11 cellular contexts compared by ENCODE assay signal in genomic region chr1:15441247-15441646, GRCh38. TPM values are rescaled to one million over a fixed set of nuclear protein-coding genes. Genes with fewer than 3 reads are reported as not detected.
"Had no signal": no experiment of that assay in that cellular context is flagged by ENCODE, and none has a peak within 500 bp of the region (broad histone marks: within the 10 kb centered on the region; RNA-seq: fewer than 3 reads in every experiment).

No MANE protein-coding gene starts in this region.

- H3K4me1 ChIP-seq: HAP-1 had no signal

- H3K9me3 Mint-ChIP-seq: HFFc6 had no signal

- H3K4me3 ChIP-seq: GM23248, HAP-1, K562 had no signal

- H3K27ac Mint-ChIP-seq: HFFc6 had no signal

- H3K9ac ChIP-seq: GM23248 had no signal

- H2AFZ ChIP-seq: GM23248 had no signal

- DNase-seq: GM23248, GOT3, H7, HFFc6 had no signal

- H3K36me3 ChIP-seq: HAP-1 had no signal

- H3K4me3 Mint-ChIP-seq: HFFc6 had no signal

- ATAC-seq: HCT116, HepG2, K562 had no signal

- H3K27ac ChIP-seq: GM23248, HL-60 had no signal

RNA-seq across cellular contexts. Expression of gene CTRC, which starts 3.0 kb away (rescaled TPM):
- total RNA-seq: GM23248, H7, HepG2, HFFc6, HT1080 had no signal
- polyA plus RNA-seq: GM23248, HepG2, K562 had no signal

RNA-seq across cellular contexts. Expression of gene CELA2A, which starts 15.3 kb away (rescaled TPM):
- total RNA-seq: GM23248, H4, H7, HepG2, HFFc6, HT1080 had no signal
- polyA plus RNA-seq: GM23248, HepG2, K562 had no signal

RNA-seq across cellular contexts. Expression of gene CELA2B, which starts 34.7 kb away (rescaled TPM):
- total RNA-seq: GM23248, H4, H7, HepG2, HFFc6, HT1080 had no signal
- polyA plus RNA-seq: GM23248, HepG2 had no signal
